8 cellular contexts compared by ENCODE assay signal in the genomic region with DNA sequence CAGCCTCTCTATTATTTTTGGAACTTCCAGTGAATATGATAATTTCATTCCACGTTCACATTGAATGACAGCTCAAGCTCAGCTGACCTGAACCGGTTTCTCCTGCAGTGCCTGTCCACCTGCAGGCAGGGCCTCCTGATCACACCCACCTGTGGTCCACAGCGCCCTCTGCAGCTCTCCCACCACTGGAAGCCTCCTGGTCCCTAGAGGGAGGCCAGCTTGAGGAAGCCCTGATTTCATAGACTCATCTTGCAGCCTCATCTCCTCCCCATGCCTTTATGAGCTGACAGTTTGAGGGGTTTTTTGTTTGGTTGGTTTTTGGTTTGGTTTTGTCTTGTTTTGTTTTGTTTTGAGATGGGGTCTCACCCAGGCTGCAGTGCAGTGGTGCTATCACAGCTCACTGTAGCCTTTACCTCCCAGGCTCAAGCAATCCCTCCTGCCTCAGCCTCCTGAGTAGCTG. TPM values are rescaled to one million over a fixed set of nuclear protein-coding genes. Genes with fewer than 3 reads are reported as not detected.
A peak's percentile ranks its signal among the peaks of the same experiment; 100 is the strongest.
DNase-seq lines count a peak whose midpoint lies in the region; ATAC-seq and TF ChIP-seq lines count a peak whose summit lies in the region.

No MANE protein-coding gene starts in this region.

- H3K4me3 Mint-ChIP-seq in endodermal cell, result no peak overlapping the region

- H4K20me1 ChIP-seq in osteoblast (ENCODE audit: insufficient read depth, low read length), result no peaks in the 10 kb centered on the region

- H3K4me2 ChIP-seq in osteoblast (ENCODE audit: insufficient read depth, low read length), result no peak overlapping the region

- H3K9me3 ChIP-seq in cardiac muscle cell (ENCODE audit: low read depth) (no peaks in the 10 kb centered on the region), right atrium auricular region (no peaks in the 10 kb centered on the region), endodermal cell (ENCODE audit: control insufficient read depth, low read length) (no peaks in the 10 kb centered on the region), osteoblast (ENCODE audit: low read depth, low read length) (no peaks in the 10 kb centered on the region)

- peaks cover 6% of the 10 kb centered on the region for H3K4me1 Mint-ChIP-seq in endodermal cell

- peaks cover 23% of the 10 kb centered on the region for H3K4me1 ChIP-seq in cardiac muscle cell (ENCODE audit: low read depth)
- peaks cover 0 to 34% of the 10 kb centered on the region in 2 donors for H3K4me1 ChIP-seq in right atrium auricular region
- H3K4me1 ChIP-seq in endodermal cell (ENCODE audit: control insufficient read depth, insufficient read depth, low read length), result no peaks in the 10 kb centered on the region
- peaks cover 16% of the 10 kb centered on the region for H3K4me1 ChIP-seq in osteoblast (ENCODE audit: insufficient read depth, low read length)

- H3K4me3 ChIP-seq in cardiac muscle cell, result no peak overlapping the region
- H3K4me3 ChIP-seq in right atrium auricular region, result no peak overlapping the region
- no peak overlapping the region for H3K4me3 ChIP-seq in WI38 (ENCODE audit: low read depth, low read length)
- H3K4me3 ChIP-seq in endodermal cell (ENCODE audit: low read length), result no peak overlapping the region
- no peak overlapping the region for H3K4me3 ChIP-seq in osteoblast (ENCODE audit: insufficient read depth, low read length)

- ATAC-seq in GM21529 (IDR thresholded peaks at IDR 0.05; ENCODE audit: unreplicated experiment), result no peak
- no peak for ATAC-seq in HG03460 (IDR thresholded peaks at IDR 0.05; ENCODE audit: unreplicated experiment)

- H2AFZ ChIP-seq in osteoblast (ENCODE audit: low read length), result no peak overlapping the region

- WGBS in endodermal cell (ENCODE audit: insufficient coverage in 1 of 2, insufficient read length in 1 of 2), 2 experiments, result 0 to 23% methylated on average over 1 to 3 of the region's 3 CpGs

- H3K79me2 ChIP-seq in osteoblast (ENCODE audit: insufficient read depth, low read length), result peaks cover 25% of the 10 kb centered on the region

- H3K27ac Mint-ChIP-seq in endodermal cell, result no peak overlapping the region

- H3K27me3 Mint-ChIP-seq in endodermal cell (ENCODE audit: insufficient read depth), result peaks cover 8% of the 10 kb centered on the region

- no peaks in the 10 kb centered on the region for H3K36me3 ChIP-seq in cardiac muscle cell
- no peaks in the 10 kb centered on the region for H3K36me3 ChIP-seq in right atrium auricular region
- H3K36me3 ChIP-seq in endodermal cell (ENCODE audit: control insufficient read depth, insufficient read depth, low read length), result no peaks in the 10 kb centered on the region
- no peaks in the 10 kb centered on the region for H3K36me3 ChIP-seq in osteoblast (ENCODE audit: insufficient read depth, low read length)

- TF ChIP-seq CTCF in cardiac muscle cell (IDR thresholded peaks at IDR 0.05; ENCODE audit: low read depth, low read length), result peak; percentile 56
- TF ChIP-seq CTCF in right atrium auricular region (IDR thresholded peaks at IDR 0.05), result peak in 1 of 2 donors; percentile 71
- peak; percentile 19; the same call in 1 of the 2 replicates for TF ChIP-seq CTCF in WI38 (IDR thresholded peaks at IDR 0.05; ENCODE audit: low read depth, low read length)
- peak; percentile 93 for TF ChIP-seq CTCF in endodermal cell (conservative IDR thresholded peaks at IDR 0.05)
- peak; percentile 46 for TF ChIP-seq CTCF in osteoblast (IDR thresholded peaks at IDR 0.05; ENCODE audit: extremely low read depth, low read depth, low read length)

- H3K27me3 ChIP-seq in cardiac muscle cell, result no peaks in the 10 kb centered on the region
- no peaks in the 10 kb centered on the region for H3K27me3 ChIP-seq in right atrium auricular region
- H3K27me3 ChIP-seq in endodermal cell (ENCODE audit: control insufficient read depth, insufficient read depth, low read length, poor library complexity, severe bottlenecking), result no peaks in the 10 kb centered on the region
- no peaks in the 10 kb centered on the region for H3K27me3 ChIP-seq in osteoblast (ENCODE audit: insufficient read depth, low read length)

- no peaks in the 10 kb centered on the region for H3K36me3 Mint-ChIP-seq in endodermal cell (ENCODE audit: low read depth)

- no peaks in the 10 kb centered on the region for H3K9me3 Mint-ChIP-seq in endodermal cell

- H3K9ac ChIP-seq in endodermal cell (ENCODE audit: extremely low read depth, low read length, poor library complexity, severe bottlenecking), result no peak overlapping the region

- no peak overlapping the region for H3K27ac ChIP-seq in cardiac muscle cell
- H3K27ac ChIP-seq in right atrium auricular region, result peak overlapping the region in 1 of 2 donors; percentile 99
- H3K27ac ChIP-seq in endodermal cell (ENCODE audit: low read depth, low read length), result no peak overlapping the region
- H3K27ac ChIP-seq in osteoblast (ENCODE audit: low read depth, low read length), result no peak overlapping the region

- DNase-seq in cardiac muscle cell (ENCODE audit: low read depth in 1 of 2, low spot score in 1 of 2) (peak; percentile 53 to 63), right atrium auricular region (ENCODE audit: low spot score) (no peak), NCI-H146 (lab: John Stamatoyannopoulos, UW) (peak; percentile 82), endodermal cell (peak; percentile 97), osteoblast (ENCODE audit: insufficient read length, low spot score, missing footprints) (peak; percentile 81)

RNA-seq across cellular contexts. Expression of a gene that starts 29.9 kb away (rescaled TPM):
- total RNA-seq in cardiac muscle cell, result 3,311 and 7,439 TPM in 2 replicates
- polyA plus RNA-seq in cardiac muscle cell, result 16,838 and 18,899 TPM in 2 replicates
- 1,000 to 10,000 TPM; 2,120 to 2,577 TPM for total RNA-seq in right atrium auricular region
- total RNA-seq in endodermal cell, result 1,000 to 10,000 TPM; 5,233 to 6,894 TPM
- polyA plus RNA-seq in endodermal cell (2013, experiment 1 of 2), result 1,429 TPM
- 1,867 TPM for polyA plus RNA-seq in endodermal cell (2013, experiment 2 of 2)
- total RNA-seq in osteoblast, result 19,002 and 21,612 TPM in 2 replicates

RNA-seq across cellular contexts. Expression of a gene that starts 46.3 kb away (rescaled TPM):
- 3.4 and 11.3 TPM in 2 replicates for total RNA-seq in cardiac muscle cell
- polyA plus RNA-seq in cardiac muscle cell, result 4.2 and 5.6 TPM in 2 replicates
- 10 to 100 TPM; 43.7 to 52.5 TPM for total RNA-seq in right atrium auricular region
- 10 to 100 TPM; 61.3 to 85.2 TPM for total RNA-seq in endodermal cell
- polyA plus RNA-seq in endodermal cell (2013, experiment 1 of 2), result 21.0 TPM
- polyA plus RNA-seq in endodermal cell (2013, experiment 2 of 2), result 14.2 TPM
- total RNA-seq in osteoblast, result 818 and 1,122 TPM in 2 replicates

RNA-seq across cellular contexts. Expression of a gene that starts 56.0 kb away (rescaled TPM):
- total RNA-seq in cardiac muscle cell, result 157 and 168 TPM in 2 replicates
- 139 and 146 TPM in 2 replicates for polyA plus RNA-seq in cardiac muscle cell
- 10 to 100 TPM; 71.8 to 89.7 TPM for total RNA-seq in right atrium auricular region
- total RNA-seq in endodermal cell, result 10 to 100 TPM; 62.9 to 67.4 TPM
- polyA plus RNA-seq in endodermal cell (2013, experiment 1 of 2), result 54.0 TPM
- polyA plus RNA-seq in endodermal cell (2013, experiment 2 of 2), result 51.0 TPM
- total RNA-seq in osteoblast, result 109 and 115 TPM in 2 replicates
